10 cellular contexts compared by ENCODE assay signal in genomic region chr7:151566897-151567320, GRCh38. TPM values are rescaled to one million over a fixed set of nuclear protein-coding genes. Genes with fewer than 3 reads are reported as not detected.
DNase-seq lines count a peak whose midpoint lies in the region; ATAC-seq and TF ChIP-seq lines count a peak whose summit lies in the region.
"Had no signal": no experiment of that assay in that cellular context is flagged by ENCODE, and none has a peak within 500 bp of the region (broad histone marks: within the 10 kb centered on the region; RNA-seq: fewer than 3 reads in every experiment).

No MANE protein-coding gene starts in this region.

- no peaks in the 10 kb centered on the region for H3K27me3 ChIP-seq in heart right ventricle
- H3K27me3 ChIP-seq in stomach, result no peaks in the 10 kb centered on the region

- intact Hi-C loops in heart right ventricle (cut with DNase I) (loop anchor here in 2 of 10 donors (5.0 to 10.0 kb wide), 2 partner anchors 190 to 198 kb away; no protein-coding TSS in a partner anchor), stomach (cut with DNase I; ENCODE audit: low total_unique reads) (no loop called here)

- H3K36me3 ChIP-seq in heart right ventricle (peaks cover 0 to 82% (median 29%) of the 10 kb centered on the region in 9 donors), stomach (peaks cover 23 to 82% (median 64%) of the 10 kb centered on the region in 4 donors)

- H3K4me1 Mint-ChIP-seq in WTC11, result peaks cover 26% of the 10 kb centered on the region
- H3K4me1 Mint-ChIP-seq: central memory CD8-positive, alpha-beta T cell had no signal

- CTCF ChIA-PET in WTC11 (lab: Charles Lee), result interaction anchor here (0.7 to 2.4 kb wide), 5 partner anchors 65 to 216 kb away, joined by 3 to 7 read pairs (median 3); no protein-coding TSS in a partner anchor

- whole genome bisulfite sequencing in heart right ventricle, 2 donors, result 31 to 51% methylated on average over 8 of the region's 8 CpGs
- 68 to 81% (median 74%) methylated on average over 8 of the region's 8 CpGs for WGBS in stomach, 5 donors

- no peaks in the 10 kb centered on the region for H3K9me3 Mint-ChIP-seq in WTC11
- H3K9me3 Mint-ChIP-seq: central memory CD8-positive, alpha-beta T cell had no signal

- peaks cover 0 to 11% (median 9%) of the 10 kb centered on the region in 9 donors for H3K4me1 ChIP-seq in heart right ventricle
- peaks cover 0 to 16% (median 4%) of the 10 kb centered on the region in 4 donors for H3K4me1 ChIP-seq in stomach

- peak; percentile 46 for DNase-seq in HCEC 1CT
- DNase-seq in WTC11 (ENCODE audit: low spot score), result peak; percentile 58
- DNase-seq in heart right ventricle, result no peak
- no peak for DNase-seq in stomach
- DNase-seq in NK-92 treated with Interleukin-12 subunit alpha and Interleukin-12 subunit beta, amount 100 ng/mL, for 24 hours (lab: John Stamatoyannopoulos, UW), result no peak
- no peak for DNase-seq in NCI-H2081 (lab: John Stamatoyannopoulos, UW)
- DNase-seq in amygdala (lab: John Stamatoyannopoulos, UW), result no peak
- DNase-seq: RPMI8226 had no signal

- H3K27ac Mint-ChIP-seq in WTC11, result no peak overlapping the region

- no peak for TF ChIP-seq CTCF in WTC11 (IDR thresholded peaks at IDR 0.05)
- no peak for TF ChIP-seq CTCF in heart right ventricle (IDR thresholded peaks at IDR 0.05)
- TF ChIP-seq CTCF in stomach (IDR thresholded peaks at IDR 0.05), result no peak

- peak; percentile 61; the same call in 1 of the 2 replicates for ATAC-seq in WTC11
- ATAC-seq in heart right ventricle, result peak in 7 of 8 donors; percentile 19 to 76 (median 54)
- ATAC-seq in GM21390 (IDR thresholded peaks at IDR 0.05; ENCODE audit: unreplicated experiment), result no peak

- H3K27ac ChIP-seq in heart right ventricle, result peak overlapping the region in 1 of 10 donors; percentile 25
- H3K27ac ChIP-seq in stomach, result peak overlapping the region in 3 of 5 donors; percentile 16 to 61 (median 28)

- H3K36me3 Mint-ChIP-seq in WTC11, result peaks cover 6% of the 10 kb centered on the region; the same call in 1 of the 2 replicates

- no peak overlapping the region for H3K4me3 Mint-ChIP-seq in WTC11
- H3K4me3 Mint-ChIP-seq: central memory CD8-positive, alpha-beta T cell had no signal

- H3K27me3 Mint-ChIP-seq in WTC11 (ENCODE audit: low read depth), result no peaks in the 10 kb centered on the region
- H3K27me3 Mint-ChIP-seq: central memory CD8-positive, alpha-beta T cell had no signal

- H3K9me3 ChIP-seq in heart right ventricle, result no peaks in the 10 kb centered on the region
- H3K9me3 ChIP-seq in stomach, result no peaks in the 10 kb centered on the region

- TF ChIP-seq EP300 in stomach (IDR thresholded peaks at IDR 0.05), result no peak

- no peak for TF ChIP-seq POLR2A in stomach (IDR thresholded peaks at IDR 0.05)

- H3K4me3 ChIP-seq in heart right ventricle (no peak overlapping the region), stomach (no peak overlapping the region)

- POLR2A ChIA-PET in WTC11 (lab: Charles Lee), result no interaction called here

TF ChIP-seq in WTC11, 78 proteins besides CTCF, POLR2A, EP300 and RAD21:
- TF ChIP-seq PRDM15 (CRISPR knock-in tag; IDR thresholded peaks at IDR 0.05) (peak; percentile 18; the same call in 1 of the 2 replicates), TCF7 (CRISPR knock-in tag; IDR thresholded peaks at IDR 0.05; ENCODE audit: low read depth) (no peak)

RNA-seq across cellular contexts. Expression of gene RHEB, which starts 47.2 kb away (rescaled TPM):
- total RNA-seq in WTC11 (2021), result 126 to 133 TPM (median 127 TPM) in 3 replicates
- total RNA-seq in heart right ventricle, result 100 to 1,000 TPM in 8 of 10 donors, 10 to 100 TPM in 2; 87.0 to 166 (median 104) TPM
- 100 to 1,000 TPM in 1 of 2 donors, 10 to 100 TPM in 1; 56.0 to 174 TPM for polyA plus RNA-seq in heart right ventricle
- total RNA-seq in stomach, result 100 to 1,000 TPM in 1 of 5 donors, 10 to 100 TPM in 4; 18.5 to 141 (median 66.5) TPM
- polyA plus RNA-seq in stomach, result 100 to 1,000 TPM in 1 of 3 donors, 10 to 100 TPM in 2; 73.2 to 103 (median 95.1) TPM

Comparison
In these comparisons a context has a peak if more than half of its experiments do, and no peak if none do; other contexts are left out.
1. DNase-seq: peak in HCEC 1CT (single experiment) and WTC11 (single experiment); none in heart right ventricle (0 of 2), stomach (single experiment), NK-92 treated with Interleukin-12 subunit alpha and Interleukin-12 subunit beta, amount 100 ng/mL, for 24 hours (single experiment), NCI-H2081 (0 of 2) and amygdala (0 of 56).